8 cellular contexts compared by ENCODE assay signal in the genomic region with DNA sequence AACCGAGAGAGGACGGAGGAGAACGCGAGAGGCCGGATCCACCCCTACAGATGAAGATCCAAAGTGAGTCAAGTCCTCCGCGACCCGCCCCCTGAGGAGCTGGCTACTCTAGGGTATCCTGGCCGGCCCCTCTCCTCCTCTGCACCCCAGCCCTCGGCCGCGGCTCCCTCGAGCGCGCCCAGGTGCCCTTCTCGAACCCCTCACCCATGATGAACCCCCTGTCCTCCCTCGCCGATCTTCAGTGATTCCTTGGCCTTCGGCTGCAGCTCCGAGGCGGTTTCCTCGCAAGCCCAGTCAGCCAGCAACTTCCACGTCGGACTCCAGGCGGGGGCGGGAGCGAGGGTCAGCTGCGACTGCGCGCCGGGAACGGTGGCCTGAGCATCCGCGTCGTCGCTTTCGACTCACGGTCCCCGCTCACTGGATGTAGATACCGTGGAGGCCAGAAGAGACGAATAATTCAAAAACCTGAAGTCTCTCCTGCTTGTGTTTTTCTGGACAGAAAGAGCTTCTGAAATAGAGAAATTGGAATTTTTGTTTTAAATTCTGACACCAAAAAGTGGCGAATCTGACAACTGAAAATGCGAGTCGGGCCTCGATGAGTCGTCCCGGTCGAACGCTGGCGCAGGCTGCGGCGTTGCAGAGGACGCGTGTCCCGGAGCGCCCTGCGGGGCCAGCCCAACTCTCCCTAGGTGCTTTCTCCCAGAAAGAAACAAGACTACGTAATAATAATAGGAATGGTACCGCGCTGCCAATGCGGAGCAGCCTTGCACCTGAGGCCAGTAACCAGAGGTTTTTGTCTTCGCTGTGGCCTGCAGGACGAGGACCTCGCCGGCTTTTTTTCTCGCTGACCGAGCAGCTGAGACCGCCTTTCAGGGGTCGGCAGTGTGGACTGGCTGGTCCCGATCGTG. TPM values are rescaled to one million over a fixed set of nuclear protein-coding genes. Genes with fewer than 3 reads are reported as not detected.
DNase-seq lines count a peak whose midpoint lies in the region; TF ChIP-seq lines count a peak whose summit lies in the region.

TSS of gene ARL1 (minus strand) at position 335 of the 908 bp plus-strand sequence. CDS start at position 208, 127 bp downstream.

- no peaks in the 10 kb centered on the region for H3K9me2 ChIP-seq in MM.1S (replicated peaks; ENCODE audit: insufficient read depth, low read length)

- peak within 1 kb of the TSS; percentile 99 for H3K23ac ChIP-seq in neuronal stem cell (ENCODE audit: low read depth, low read length, poor library complexity)

- TF ChIP-seq CTCF in MM.1S (IDR thresholded peaks at IDR 0.05; ENCODE audit: low read length), result no peak

- H4K8ac ChIP-seq in neuronal stem cell (ENCODE audit: low read depth, low read length), result peak within 1 kb of the TSS; percentile 65

- H3K27me3 ChIP-seq in MM.1S (replicated peaks; ENCODE audit: insufficient read depth, low read length) (no peaks in the 10 kb centered on the region), SJSA1 (replicated peaks) (no peaks in the 10 kb centered on the region), neuronal stem cell (ENCODE audit: control insufficient read depth in 3 of 3, insufficient read depth in 3 of 3, low read depth in 1 of 3, low read length in 3 of 3) (no peaks in the 10 kb centered on the region), subcutaneous abdominal adipose tissue (ENCODE audit: control insufficient read depth in 5 of 5, insufficient read depth in 4 of 5, low read length in 5 of 5) (no peaks in the 10 kb centered on the region)

- H3K79me2 ChIP-seq in MM.1S (ENCODE audit: low read length), result peaks cover 47% of the 10 kb centered on the region

- no peak within 1 kb of the TSS for H4K91ac ChIP-seq in neuronal stem cell (ENCODE audit: low read depth, low read length, poor library complexity)

- H2BK12ac ChIP-seq in neuronal stem cell (ENCODE audit: low read length), result no peak within 1 kb of the TSS

- H3K18ac ChIP-seq in neuronal stem cell (ENCODE audit: low read length), result peak within 1 kb of the TSS; percentile 97

- H3K14ac ChIP-seq in neuronal stem cell (ENCODE audit: low read length), result peak within 1 kb of the TSS; percentile 71

- peak within 1 kb of the TSS; percentile 26 for H2BK15ac ChIP-seq in neuronal stem cell (ENCODE audit: low read length)

- no peaks in the 10 kb centered on the region for H4K20me1 ChIP-seq in MM.1S (ENCODE audit: insufficient read depth, low read length)

- H3K36me3 ChIP-seq in MM.1S (replicated peaks; ENCODE audit: insufficient read depth, low read length) (no peaks in the 10 kb centered on the region), SJSA1 (peaks cover 6% of the 10 kb centered on the region; the same call in 1 of the 2 replicates), neuronal stem cell (replicated peaks in 1 of 2; ENCODE audit: control insufficient read depth in 2 of 2, insufficient read depth in 2 of 2, low read length in 2 of 2) (peaks cover 0 to 12% of the 10 kb centered on the region in 2 donors), subcutaneous abdominal adipose tissue (ENCODE audit: control insufficient read depth in 5 of 5, insufficient read depth in 5 of 5, low read length in 5 of 5) (peaks cover 0 to 4% (median 0%) of the 10 kb centered on the region in 5 donors)

- H3K4me3 ChIP-seq in MM.1S (ENCODE audit: low read length), result peak within 1 kb of the TSS; percentile 94
- H3K4me3 ChIP-seq in SJSA1, result peak within 1 kb of the TSS; percentile 64
- peak within 1 kb of the TSS; percentile 79 to 91 for H3K4me3 ChIP-seq in neuronal stem cell (ENCODE audit: low read length in 2 of 2)
- peak within 1 kb of the TSS; percentile 90 to 96 (median 96) for H3K4me3 ChIP-seq in subcutaneous abdominal adipose tissue (ENCODE audit: low read depth in 1 of 5, low read length in 5 of 5)

- H2BK5ac ChIP-seq in neuronal stem cell (ENCODE audit: low read length), result peak within 1 kb of the TSS; percentile 75

- H3K9ac ChIP-seq in MM.1S (ENCODE audit: low read length), result peak within 1 kb of the TSS; percentile 76
- H3K9ac ChIP-seq in neuronal stem cell (ENCODE audit: low read depth, low read length, poor library complexity), result peak within 1 kb of the TSS; percentile 99
- peak within 1 kb of the TSS; percentile 84 to 99 (median 94) for H3K9ac ChIP-seq in subcutaneous abdominal adipose tissue (ENCODE audit: low read length in 5 of 5)

- H3K9me3 ChIP-seq in MM.1S (replicated peaks; ENCODE audit: insufficient read depth, low read length), result no peaks in the 10 kb centered on the region
- H3K9me3 ChIP-seq in SJSA1 (replicated peaks), result no peaks in the 10 kb centered on the region
- H3K9me3 ChIP-seq in neuronal stem cell (replicated peaks in 1 of 2; ENCODE audit: control insufficient read depth in 2 of 2, insufficient read depth in 1 of 2, low read depth in 1 of 2, low read length in 2 of 2), result no peaks in the 10 kb centered on the region
- no peaks in the 10 kb centered on the region for H3K9me3 ChIP-seq in subcutaneous abdominal adipose tissue (ENCODE audit: control insufficient read depth in 5 of 5, low read length in 5 of 5)

- H2AK5ac ChIP-seq in neuronal stem cell (ENCODE audit: low read depth, low read length), result peak within 1 kb of the TSS; percentile 70

- peaks cover 4% of the 10 kb centered on the region for H3K79me1 ChIP-seq in neuronal stem cell (ENCODE audit: low read depth, low read length)

- H3K4me1 ChIP-seq in MM.1S (ENCODE audit: low read length) (peaks cover 7% of the 10 kb centered on the region; the same call in 1 of the 2 replicates), SJSA1 (replicated peaks) (no peaks in the 10 kb centered on the region), neuronal stem cell (ENCODE audit: control insufficient read depth in 2 of 2, insufficient read depth in 1 of 2, low read depth in 1 of 2, low read length in 2 of 2) (peaks cover 3 to 6% of the 10 kb centered on the region in 2 donors), subcutaneous abdominal adipose tissue (ENCODE audit: control insufficient read depth in 5 of 5, insufficient read depth in 5 of 5, low read length in 5 of 5) (peaks cover 4 to 30% (median 22%) of the 10 kb centered on the region in 5 donors)

- no peak within 1 kb of the TSS for H2BK120ac ChIP-seq in neuronal stem cell (ENCODE audit: low read depth, low read length)

- H3K27ac ChIP-seq in MM.1S (ENCODE audit: low read length), result peak within 1 kb of the TSS; percentile 70
- peak within 1 kb of the TSS; percentile 98 for H3K27ac ChIP-seq in SJSA1
- H3K27ac ChIP-seq in neuronal stem cell (replicated peaks; ENCODE audit: low read length), result peak within 1 kb of the TSS; percentile 79
- peak within 1 kb of the TSS; percentile 94 for H3K27ac ChIP-seq in subcutaneous abdominal adipose tissue (ENCODE audit: low read depth, low read length)

- H2AFZ ChIP-seq in MM.1S (ENCODE audit: low read length) (peak within 1 kb of the TSS; percentile 81), neuronal stem cell (ENCODE audit: low read length) (peak within 1 kb of the TSS; percentile 94)

- DNase-seq in GF-D8 (lab: John Stamatoyannopoulos, UW), result peak; percentile 74
- peak; percentile 91 for DNase-seq in HCEC 1CT
- peak; percentile 86 for DNase-seq in MM.1S
- DNase-seq in SJSA1 (ENCODE audit: low read depth in 1 of 2, low spot score in 2 of 2), result peak; percentile 82 to 94
- peak; percentile 50 to 65 (median 55) for DNase-seq in activated naive CD4-positive, alpha-beta T cell (lab: John Stamatoyannopoulos, UW)
- DNase-seq in foreskin melanocyte, result peak; percentile 87
- peak; percentile 87 for DNase-seq in neuronal stem cell (ENCODE audit: low spot score)

- no CpG with 5 or more reads among the region's 71 CpGs for whole genome bisulfite sequencing in neuronal stem cell (ENCODE audit: extremely low coverage in 2 of 2, insufficient read length in 2 of 2, insufficient replicate concordance in 1 of 2), 2 donors

- peaks cover 7% of the 10 kb centered on the region; the same call in 1 of the 2 replicates for H3F3A ChIP-seq in MM.1S (ENCODE audit: insufficient read depth, low read length)

- H3K4me2 ChIP-seq in MM.1S (ENCODE audit: low read depth, low read length) (peak within 1 kb of the TSS; percentile 93), neuronal stem cell (ENCODE audit: insufficient read depth, low read length, poor library complexity, severe bottlenecking) (peak within 1 kb of the TSS; percentile 78)

- H3K4ac ChIP-seq in neuronal stem cell (ENCODE audit: low read length), result no peak within 1 kb of the TSS

RNA-seq across cellular contexts. Expression of gene ARL1, which starts in this region (rescaled TPM):
- 46.6 and 67.4 TPM in 2 replicates for total RNA-seq in SJSA1 (2014; rRNA removed; shearing (Covaris generic))
- 52.2 TPM for polyA plus RNA-seq in neuronal stem cell (2013, experiment 1 of 2)
- polyA plus RNA-seq in neuronal stem cell (2013, experiment 2 of 2), result 48.6 TPM

Comparison
In these comparisons a context has a peak if more than half of its experiments do, and no peak if none do; other contexts are left out.
1. Peak in every context shown above with its lines: DNase-seq, H3K4me3 ChIP-seq and H3K27ac ChIP-seq.